Comparison of ENCODE assay signal across 8 cellular contexts in the genomic region with DNA sequence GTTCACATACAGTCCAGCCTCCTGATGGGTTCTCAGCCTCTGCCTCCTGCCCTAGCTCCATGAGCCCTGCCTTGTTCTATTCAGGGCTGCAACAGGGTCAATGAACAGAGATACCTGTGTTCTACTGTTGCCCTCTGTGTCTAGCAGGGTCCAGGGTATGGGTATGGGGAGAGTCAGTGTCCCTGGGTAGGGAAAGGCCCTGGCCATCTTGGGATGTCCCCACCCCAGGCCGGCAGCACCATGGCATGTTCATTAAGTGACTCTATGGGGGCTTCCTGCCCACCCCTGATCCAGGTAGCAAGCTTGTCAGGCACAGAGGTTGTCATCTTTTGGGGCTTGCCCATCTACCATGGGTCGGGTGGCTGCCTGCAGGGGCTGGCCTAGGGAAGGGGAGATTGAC.
"Had no signal": no experiment of that assay in that cellular context is flagged by ENCODE, and none has a peak within 500 bp of the region (broad histone marks: within the 10 kb centered on the region; RNA-seq: fewer than 3 reads in every experiment).

No MANE protein-coding gene starts in this region.

- H3K4me2 ChIP-seq: GM23338 had no signal

- H3K4me3 ChIP-seq: GM23338, K562 had no signal

- FAIRE-seq: H1, H54, K562 had no signal

- ATAC-seq: GM23338 had no signal

- H2AFZ ChIP-seq: GM23338 had no signal

- H3K27ac ChIP-seq: HL-60 had no signal

- H3K27ac Mint-ChIP-seq: GM23338, H9 had no signal

- H3K4me3 Mint-ChIP-seq: GM23338, H9 had no signal

- H3K9me3 Mint-ChIP-seq: GM23338, H9 had no signal

- DNase-seq: H9, HCEC 1CT, IMR-90 had no signal
